ENCODE assay signal across 19 cellular contexts in the genomic region with DNA sequence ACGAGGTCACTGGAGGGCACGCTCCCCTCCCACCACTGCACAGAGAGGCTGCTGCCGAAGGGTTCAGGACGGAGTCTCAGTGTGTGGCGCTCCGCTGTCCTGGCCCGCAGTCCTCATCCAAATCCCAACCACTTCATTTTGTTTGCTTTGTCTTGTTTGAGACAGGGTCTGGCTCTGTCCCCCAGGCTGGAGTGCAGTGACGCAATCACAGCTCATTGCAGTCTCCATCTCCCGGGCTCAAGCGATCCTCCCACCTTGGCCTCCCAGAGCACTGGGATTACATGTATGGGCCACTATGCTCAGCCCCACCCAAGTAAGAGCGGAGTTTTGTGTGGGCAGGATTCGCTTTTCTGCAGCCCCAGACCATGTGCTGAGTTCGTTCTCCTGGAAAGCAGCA. TPM values are rescaled to one million over a fixed set of nuclear protein-coding genes. Genes with fewer than 3 reads are reported as not detected.
DNase-seq lines count a peak whose midpoint lies in the region; ATAC-seq, FAIRE-seq and TF ChIP-seq lines count a peak whose summit lies in the region.
"Had no signal": no experiment of that assay in that cellular context is flagged by ENCODE, and none has a peak within 500 bp of the region (broad histone marks: within the 10 kb centered on the region; RNA-seq: fewer than 3 reads in every experiment).

No MANE protein-coding gene starts in this region.

- FAIRE-seq in HepG2 (lab: Jason Lieb, UNC) = no peak
- FAIRE-seq: D721Med, G401.6, GM12892, GM18507, H54 had no signal

- H3K9ac ChIP-seq in HepG2 (ENCODE audit: insufficient read depth, low read depth, low read length) = no peak overlapping the region
- no peak overlapping the region for H3K9ac ChIP-seq in neural progenitor cell

- H3K4me1 Mint-ChIP-seq in neural progenitor cell = no peaks in the 10 kb centered on the region
- H3K4me1 Mint-ChIP-seq in CD4-positive, alpha-beta memory T cell = peaks cover 0 to 21% (median 2%) of the 10 kb centered on the region in 4 donors
- H3K4me1 Mint-ChIP-seq: GM23338 had no signal

- no peak for TF ChIP-seq CTCF in HepG2 (CRISPR knock-in tag; IDR thresholded peaks at IDR 0.05)
- TF ChIP-seq CTCF in right lobe of liver (IDR thresholded peaks at IDR 0.05) = no peak
- TF ChIP-seq CTCF in PC-9 (conservative IDR thresholded peaks at IDR 0.05) = no peak
- no peak for TF ChIP-seq CTCF in neural progenitor cell (IDR thresholded peaks at IDR 0.05)

- H3K9me2 ChIP-seq in PC-9 (ENCODE audit: insufficient read depth) = no peaks in the 10 kb centered on the region

- no peak for DNase-seq in HepG2 (ENCODE audit: low spot score)
- DNase-seq in right lobe of liver = no peak
- DNase-seq in PC-9 = no peak
- DNase-seq in neural progenitor cell (ENCODE audit: low spot score) = no peak
- no peak for DNase-seq in aorta
- no peak for DNase-seq in CD4-positive, alpha-beta memory T cell
- DNase-seq: BE2C; C1 segment of cervical spinal cord; Caco-2; CD4-positive, CD25-positive, alpha-beta regulatory T cell; HCEC 1CT; KBM-7 had no signal

- H3K27me3 ChIP-seq in HepG2 (ENCODE audit: control insufficient read depth in 1 of 2, insufficient read depth in 2 of 2, low read length in 2 of 2) (no peaks in the 10 kb centered on the region), right lobe of liver (no peaks in the 10 kb centered on the region), PC-9 (ENCODE audit: insufficient read depth, low read depth) (no peaks in the 10 kb centered on the region), neural progenitor cell (no peaks in the 10 kb centered on the region), aorta (ENCODE audit: control insufficient read depth in 1 of 2, insufficient read depth in 2 of 2, low read length in 1 of 2) (no peaks in the 10 kb centered on the region)
- H3K27me3 ChIP-seq in CD4-positive, alpha-beta memory T cell (ENCODE audit: insufficient read depth, low read length) = no peaks in the 10 kb centered on the region
- H3K27me3 ChIP-seq: BE2C had no signal

- ATAC-seq in HepG2 (no peak), right lobe of liver (no peak), aorta (ENCODE audit: low FRiP score) (no peak)

- H3K27ac ChIP-seq in HepG2 (ENCODE audit: extremely low read length, insufficient read depth, low read length) = no peak overlapping the region
- no peak overlapping the region for H3K27ac ChIP-seq in right lobe of liver
- H3K27ac ChIP-seq in PC-9 = no peak overlapping the region
- no peak overlapping the region for H3K27ac ChIP-seq in neural progenitor cell
- H3K27ac ChIP-seq in aorta (ENCODE audit: low read depth in 1 of 2, low read length in 2 of 2) = no peak overlapping the region
- no peak overlapping the region for H3K27ac ChIP-seq in CD4-positive, alpha-beta memory T cell (ENCODE audit: low read depth, low read length)

- CTCF ChIA-PET in HepG2 (lab: Yijun Ruan, JAX; ENCODE audit: low intra/inter-chr PET ratio, low total read pairs) = no interaction called here
- CTCF ChIA-PET in PC-9 (lab: Charles Lee) = no interaction called here
- CTCF ChIA-PET in CD4-positive, alpha-beta memory T cell (lab: Charles Lee; ENCODE audit: partially characterized antibody) = interaction anchor here (0.8 kb wide), 1 partner anchor 22 kb away, joined by 3 read pairs; no protein-coding TSS in a partner anchor

- H3K4me3 ChIP-seq in HepG2 (replicated peaks in 1 of 3; ENCODE audit: insufficient read depth in 1 of 3, low read depth in 2 of 3, low read length in 3 of 3) = no peak overlapping the region
- no peak overlapping the region for H3K4me3 ChIP-seq in right lobe of liver
- H3K4me3 ChIP-seq in PC-9 = no peak overlapping the region
- no peak overlapping the region for H3K4me3 ChIP-seq in neural progenitor cell
- no peak overlapping the region for H3K4me3 ChIP-seq in aorta (ENCODE audit: low read length in 2 of 2)
- H3K4me3 ChIP-seq in CD4-positive, alpha-beta memory T cell (ENCODE audit: low read length in 2 of 2) = no peak overlapping the region
- H3K4me3 ChIP-seq: GM23338 had no signal

- BruUV-seq in HepG2 (replicated peaks; lab: Mats Ljungman, UMichigan) = no TSS peak
- BruUV-seq in PC-9 (replicated peaks; lab: Mats Ljungman, UMichigan) = TSS peak; percentile 9

- no peak overlapping the region for H3K4me2 ChIP-seq in HepG2 (ENCODE audit: low read depth, low read length)
- H3K4me2 ChIP-seq in PC-9 = no peak overlapping the region
- H3K4me2 ChIP-seq in neural progenitor cell = no peak overlapping the region
- H3K4me2 ChIP-seq: GM23338 had no signal

- H2AFZ ChIP-seq in HepG2 (ENCODE audit: low read length) (no peak overlapping the region), PC-9 (no peak overlapping the region), neural progenitor cell (replicated peaks) (no peak overlapping the region)
- H2AFZ ChIP-seq: GM23338 had no signal

- H3F3A ChIP-seq in PC-9 (ENCODE audit: insufficient read depth, low read depth) = no peaks in the 10 kb centered on the region; the same call in 1 of the 2 replicates
- no peaks in the 10 kb centered on the region for H3F3A ChIP-seq in neural progenitor cell (ENCODE audit: low read depth)

- H3K79me2 ChIP-seq in HepG2 (ENCODE audit: insufficient read depth, low read length) = no peaks in the 10 kb centered on the region
- H3K79me2 ChIP-seq in PC-9 (ENCODE audit: low read depth) = no peaks in the 10 kb centered on the region
- peaks cover 14% of the 10 kb centered on the region for H3K79me2 ChIP-seq in neural progenitor cell (ENCODE audit: low read depth)

- H3K36me3 Mint-ChIP-seq in neural progenitor cell = peaks cover 4% of the 10 kb centered on the region
- H3K36me3 Mint-ChIP-seq in CD4-positive, alpha-beta memory T cell = peaks cover 11 to 36% of the 10 kb centered on the region in 2 donors

- intact Hi-C loops in HepG2 (cut with micrococcal nuclease; ENCODE audit: unreplicated experiment) (no loop called here), right lobe of liver (cut with DNase I) (no loop called here), PC-9 (cut with micrococcal nuclease; ENCODE audit: unreplicated experiment) (no loop called here), aorta (cut with DNase I) (no loop called here)
- intact Hi-C loops in CD4-positive, alpha-beta memory T cell (cut with micrococcal nuclease) = no loop called here

- H4K20me1 ChIP-seq in HepG2 (ENCODE audit: insufficient read depth, low read length) (no peaks in the 10 kb centered on the region), PC-9 (ENCODE audit: insufficient read depth) (0 out of 2 replicates have a peak, but pooled peaks cover 3% of the 10 kb centered on the region), neural progenitor cell (ENCODE audit: low read depth) (peaks cover 6% of the 10 kb centered on the region)

- H3K4me1 ChIP-seq in HepG2 (ENCODE audit: insufficient read depth, low read length) (no peaks in the 10 kb centered on the region), right lobe of liver (no peaks in the 10 kb centered on the region), PC-9 (replicated peaks; ENCODE audit: insufficient read depth) (no peaks in the 10 kb centered on the region), neural progenitor cell (no peaks in the 10 kb centered on the region), aorta (ENCODE audit: control insufficient read depth in 1 of 2, insufficient read depth in 2 of 2, low read length in 2 of 2) (no peaks in the 10 kb centered on the region)
- no peaks in the 10 kb centered on the region for H3K4me1 ChIP-seq in CD4-positive, alpha-beta memory T cell (ENCODE audit: insufficient read depth, low read length)
- H3K4me1 ChIP-seq: BE2C, Caco-2 had no signal

- in situ Hi-C loops in HepG2 (cut with HindIII; ENCODE audit: extremely low pct_ligation_motif_present, low pct_unique_long_range_greater_than_20kb) = no loop called here

- no peak overlapping the region for H3K4me3 Mint-ChIP-seq in neural progenitor cell
- no peak overlapping the region for H3K4me3 Mint-ChIP-seq in CD4-positive, alpha-beta memory T cell
- H3K4me3 Mint-ChIP-seq: GM23338 had no signal

- H3K27me3 Mint-ChIP-seq in neural progenitor cell (ENCODE audit: insufficient read depth, low read depth) = peaks cover 6% of the 10 kb centered on the region
- no peaks in the 10 kb centered on the region for H3K27me3 Mint-ChIP-seq in CD4-positive, alpha-beta memory T cell
- H3K27me3 Mint-ChIP-seq: CD4-positive, CD25-positive, alpha-beta regulatory T cell had no signal

- H3K9me3 Mint-ChIP-seq in neural progenitor cell = no peaks in the 10 kb centered on the region
- peaks cover 0 to 2% (median 0%) of the 10 kb centered on the region in 8 donors for H3K9me3 Mint-ChIP-seq in CD4-positive, alpha-beta memory T cell
- H3K9me3 Mint-ChIP-seq: GM23338 had no signal

- H3K36me3 ChIP-seq in HepG2 (replicated peaks in 1 of 2; ENCODE audit: control insufficient read depth in 1 of 2, insufficient read depth in 2 of 2, low read length in 2 of 2) = peaks cover 10 to 11% of the 10 kb centered on the region in 2 experiments; a peak in 4 of 5 replicates
- H3K36me3 ChIP-seq in right lobe of liver = peaks cover 0 to 33% (median 5%) of the 10 kb centered on the region in 4 donors
- H3K36me3 ChIP-seq in PC-9 (ENCODE audit: low read depth) = no peaks in the 10 kb centered on the region
- H3K36me3 ChIP-seq in neural progenitor cell = no peaks in the 10 kb centered on the region
- no peaks in the 10 kb centered on the region for H3K36me3 ChIP-seq in aorta (ENCODE audit: control insufficient read depth in 1 of 2, insufficient read depth in 2 of 2, low read length in 1 of 2)
- H3K36me3 ChIP-seq in CD4-positive, alpha-beta memory T cell (ENCODE audit: insufficient read depth, low read length) = peaks cover 35% of the 10 kb centered on the region

- no peaks in the 10 kb centered on the region for H3K9me3 ChIP-seq in HepG2 (ENCODE audit: low read length)
- H3K9me3 ChIP-seq in right lobe of liver = no peaks in the 10 kb centered on the region
- no peaks in the 10 kb centered on the region for H3K9me3 ChIP-seq in PC-9 (ENCODE audit: insufficient read depth, low read depth)
- H3K9me3 ChIP-seq in neural progenitor cell (ENCODE audit: low read depth) = no peaks in the 10 kb centered on the region
- H3K9me3 ChIP-seq in aorta (ENCODE audit: control insufficient read depth, low read length) = no peaks in the 10 kb centered on the region
- no peaks in the 10 kb centered on the region for H3K9me3 ChIP-seq in CD4-positive, alpha-beta memory T cell (ENCODE audit: control insufficient read depth in 1 of 2, low read length in 2 of 2)
- H3K9me3 ChIP-seq: BE2C, Caco-2 had no signal

- H3K27ac Mint-ChIP-seq in neural progenitor cell = peak overlapping the region; percentile 21
- H3K27ac Mint-ChIP-seq in CD4-positive, alpha-beta memory T cell = no peak overlapping the region
- H3K27ac Mint-ChIP-seq: CD4-positive, CD25-positive, alpha-beta regulatory T cell; GM23338 had no signal

- no peak for TF ChIP-seq POLR2A in HepG2 (IDR thresholded peaks at IDR 0.05; ENCODE audit: insufficient read depth in 1 of 2, low read depth in 2 of 2, low read length in 2 of 2)
- TF ChIP-seq POLR2A in right lobe of liver (IDR thresholded peaks at IDR 0.05) = no peak

- no peak for TF ChIP-seq EP300 in HepG2 (IDR thresholded peaks at IDR 0.05; ENCODE audit: low read depth in 2 of 2, low read length in 2 of 2)
- no peak for TF ChIP-seq EP300 in HepG2 (CRISPR knock-in tag; IDR thresholded peaks at IDR 0.05; ENCODE audit: borderline replicate concordance)

- 95% methylated on average over 10 of the region's 13 CpGs for WGBS in HepG2 (ENCODE audit: low lambda C conversion rate)
- WGBS in right lobe of liver (ENCODE audit: insufficient coverage, low coverage, low lambda C conversion rate, missing lambda C conversion rate) = no CpG with 5 or more reads among the region's 13 CpGs
- 91 to 94% methylated on average over 13 of the region's 13 CpGs for WGBS in aorta, 2 donors

- POLR2A ChIA-PET in HepG2 (lab: Yijun Ruan, JAX) (interaction anchor here (0.6 kb wide), 1 partner anchor 210 kb away, joined by 3 read pairs; the partner anchor contains the start of genes CRAMP1 and IFT140), PC-9 (lab: Charles Lee; ENCODE audit: unreplicated experiment) (no interaction called here)
- POLR2A ChIA-PET in CD4-positive, alpha-beta memory T cell (lab: Charles Lee; ENCODE audit: partially characterized antibody) = no interaction called here

- TF ChIP-seq RAD21 in HepG2 (CRISPR knock-in tag; IDR thresholded peaks at IDR 0.05) = no peak

RNA-seq across cellular contexts. Expression of gene UNKL, which starts 12.7 kb away (rescaled TPM):
- total RNA-seq in HepG2 (2016; rRNA removed; fragmentation: Illumina TruSeq; extraction: Trizol) = 11.0 and 17.6 TPM in 2 replicates
- 5.5 and 6.6 TPM in 2 replicates for total RNA-seq in HepG2 (2016; cell fraction: cytosol; rRNA removed; fragmentation: Illumina TruSeq; extraction: Trizol; ENCODE audit: low read depth)
- total RNA-seq in HepG2 (2016; cell fraction: insoluble cytoplasmic fraction; rRNA removed; fragmentation: Illumina TruSeq; extraction: Trizol) = 10.1 and 16.6 TPM in 2 replicates
- total RNA-seq in HepG2 (2016; cell fraction: membrane; rRNA removed; fragmentation: Illumina TruSeq; extraction: Trizol) = 9.9 and 10.4 TPM in 2 replicates
- 12.2 and 16.5 TPM in 2 replicates for total RNA-seq in HepG2 (2016; cell fraction: nucleus; rRNA removed; fragmentation: Illumina TruSeq; extraction: Trizol)
- polyA plus RNA-seq in HepG2 (2011; rRNA removed) = 10.4 and 13.4 TPM in 2 replicates
- polyA plus RNA-seq in HepG2 (2011; cell fraction: cytosol; rRNA removed) = 3.3 and 4.7 TPM in 2 replicates
- 75.3 and 105 TPM in 2 replicates for polyA plus RNA-seq in HepG2 (2011; cell fraction: nucleus; rRNA removed)
- polyA plus RNA-seq in HepG2 (2012) = 7.2 and 11.6 TPM in 2 replicates
- polyA plus RNA-seq in HepG2 (2016; cell fraction: cytosol; fragmentation: Illumina TruSeq; extraction: Trizol; ENCODE audit: low read depth) = 2.4 and 4.0 TPM in 2 replicates
- polyA plus RNA-seq in HepG2 (2016; cell fraction: insoluble cytoplasmic fraction; fragmentation: Illumina TruSeq; extraction: Trizol; ENCODE audit: low read depth) = 11.7 and 13.2 TPM in 2 replicates
- polyA plus RNA-seq in HepG2 (2016; cell fraction: membrane; fragmentation: Illumina TruSeq; extraction: Trizol; ENCODE audit: low read depth) = 4.2 and 6.8 TPM in 2 replicates
- polyA plus RNA-seq in HepG2 (2016; cell fraction: nucleus; fragmentation: Illumina TruSeq; extraction: Trizol; ENCODE audit: insufficient read depth, low read depth) = 48.5 and 55.0 TPM in 2 replicates
- polyA minus RNA-seq in HepG2 (2011; rRNA and poly(A)+ RNA removed; ENCODE audit: low replicate concordance) = 14.8 and 18.0 TPM in 2 replicates
- 7.9 and 12.6 TPM in 2 replicates for polyA minus RNA-seq in HepG2 (2011; cell fraction: cytosol; rRNA and poly(A)+ RNA removed)
- 9.3 and 22.1 TPM in 2 replicates for polyA minus RNA-seq in HepG2 (2011; cell fraction: nucleus; rRNA and poly(A)+ RNA removed)
- total RNA-seq in right lobe of liver = 10 to 100 TPM in 4 of 6 experiments, 1 to 10 TPM in 2; 9.0 to 14.2 (median 12.0) TPM
- 111 and 112 TPM in 2 replicates for total RNA-seq in PC-9 (2021)
- total RNA-seq in neural progenitor cell (ENCODE audit: low replicate concordance) = 6.1 and 25.4 TPM in 2 replicates
- 10 to 100 TPM; 21.2 to 34.6 TPM for total RNA-seq in aorta
- polyA plus RNA-seq in aorta = 10 to 100 TPM in 1 of 2 donors, 1 to 10 TPM in 1; 8.8 to 23.9 TPM
- 100 to 1,000 TPM; 110 to 122 TPM for total RNA-seq in CD4-positive, alpha-beta memory T cell
- 1 to 10 TPM; 1.3 to 9.1 TPM for polyA plus RNA-seq in CD4-positive, alpha-beta memory T cell

RNA-seq across cellular contexts. Expression of gene UQCC4, which starts 18.8 kb away (rescaled TPM):
- 29.6 and 29.9 TPM in 2 replicates for total RNA-seq in HepG2 (2016; rRNA removed; fragmentation: Illumina TruSeq; extraction: Trizol)
- 22.0 and 23.6 TPM in 2 replicates for total RNA-seq in HepG2 (2016; cell fraction: cytosol; rRNA removed; fragmentation: Illumina TruSeq; extraction: Trizol; ENCODE audit: low read depth)
- total RNA-seq in HepG2 (2016; cell fraction: insoluble cytoplasmic fraction; rRNA removed; fragmentation: Illumina TruSeq; extraction: Trizol) = 27.3 and 30.2 TPM in 2 replicates
- total RNA-seq in HepG2 (2016; cell fraction: membrane; rRNA removed; fragmentation: Illumina TruSeq; extraction: Trizol) = 24.5 and 33.2 TPM in 2 replicates
- total RNA-seq in HepG2 (2016; cell fraction: nucleus; rRNA removed; fragmentation: Illumina TruSeq; extraction: Trizol) = 11.7 and 14.7 TPM in 2 replicates
- 17.6 and 19.2 TPM in 2 replicates for polyA plus RNA-seq in HepG2 (2011; rRNA removed)
- polyA plus RNA-seq in HepG2 (2011; cell fraction: cytosol; rRNA removed) = 21.5 and 24.4 TPM in 2 replicates
- polyA plus RNA-seq in HepG2 (2011; cell fraction: nucleus; rRNA removed) = 9.1 and 10.9 TPM in 2 replicates
- polyA plus RNA-seq in HepG2 (2012) = 8.9 and 10.5 TPM in 2 replicates
- polyA plus RNA-seq in HepG2 (2016; cell fraction: cytosol; fragmentation: Illumina TruSeq; extraction: Trizol; ENCODE audit: low read depth) = 13.9 and 22.1 TPM in 2 replicates
- polyA plus RNA-seq in HepG2 (2016; cell fraction: insoluble cytoplasmic fraction; fragmentation: Illumina TruSeq; extraction: Trizol; ENCODE audit: low read depth) = 19.8 and 20.7 TPM in 2 replicates
- 17.4 and 20.9 TPM in 2 replicates for polyA plus RNA-seq in HepG2 (2016; cell fraction: membrane; fragmentation: Illumina TruSeq; extraction: Trizol; ENCODE audit: low read depth)
- 20.4 and 23.0 TPM in 2 replicates for polyA plus RNA-seq in HepG2 (2016; cell fraction: nucleus; fragmentation: Illumina TruSeq; extraction: Trizol; ENCODE audit: insufficient read depth, low read depth)
- 10.9 and 14.0 TPM in 2 replicates for polyA minus RNA-seq in HepG2 (2011; rRNA and poly(A)+ RNA removed; ENCODE audit: low replicate concordance)
- 5.3 and 5.4 TPM in 2 replicates for polyA minus RNA-seq in HepG2 (2011; cell fraction: cytosol; rRNA and poly(A)+ RNA removed)
- 6.5 and 7.5 TPM in 2 replicates for polyA minus RNA-seq in HepG2 (2011; cell fraction: nucleus; rRNA and poly(A)+ RNA removed)
- total RNA-seq in right lobe of liver = 10 to 100 TPM in 1 of 6 experiments, 1 to 10 TPM in 5; 5.6 to 11.5 (median 6.0) TPM
- 21.7 and 27.5 TPM in 2 replicates for total RNA-seq in PC-9 (2021)
- total RNA-seq in neural progenitor cell (ENCODE audit: low replicate concordance) = 4.6 and 13.2 TPM in 2 replicates
- total RNA-seq in aorta = 1 to 10 TPM; 5.7 to 8.3 TPM
- polyA plus RNA-seq in aorta = 10 to 100 TPM; 13.3 to 20.0 TPM
- total RNA-seq in CD4-positive, alpha-beta memory T cell = 1 to 10 TPM; 7.8 to 9.2 TPM
- polyA plus RNA-seq in CD4-positive, alpha-beta memory T cell = 10 to 100 TPM; 33.2 to 44.1 TPM

RNA-seq across cellular contexts. Expression of gene PERCC1, which starts 29.1 kb away (rescaled TPM):
- total RNA-seq in HepG2 (2016; rRNA removed; fragmentation: Illumina TruSeq; extraction: Trizol) (0.15 TPM in 1 of 2 replicates, not detected in the other), right lobe of liver (not detected), PC-9 (2021) (not detected in 2 replicates), neural progenitor cell (ENCODE audit: low replicate concordance) (1.1 TPM in 1 of 2 replicates, not detected in the other), aorta (not detected)
- not detected in 2 replicates for total RNA-seq in HepG2 (2016; cell fraction: cytosol; rRNA removed; fragmentation: Illumina TruSeq; extraction: Trizol; ENCODE audit: low read depth)
- 0.13 TPM in 1 of 2 replicates, not detected in the other for total RNA-seq in HepG2 (2016; cell fraction: insoluble cytoplasmic fraction; rRNA removed; fragmentation: Illumina TruSeq; extraction: Trizol)
- total RNA-seq in HepG2 (2016; cell fraction: membrane; rRNA removed; fragmentation: Illumina TruSeq; extraction: Trizol) = not detected in 2 replicates
- total RNA-seq in HepG2 (2016; cell fraction: nucleus; rRNA removed; fragmentation: Illumina TruSeq; extraction: Trizol) = not detected in 2 replicates
- polyA plus RNA-seq in HepG2 (2011; rRNA removed) (not detected in 2 replicates), aorta (not detected)
- polyA plus RNA-seq in HepG2 (2011; cell fraction: cytosol; rRNA removed) = not detected in 2 replicates
- not detected in 2 replicates for polyA plus RNA-seq in HepG2 (2011; cell fraction: nucleus; rRNA removed)
- polyA plus RNA-seq in HepG2 (2012) = not detected in 2 replicates
- not detected in 2 replicates for polyA plus RNA-seq in HepG2 (2016; cell fraction: cytosol; fragmentation: Illumina TruSeq; extraction: Trizol; ENCODE audit: low read depth)
- polyA plus RNA-seq in HepG2 (2016; cell fraction: insoluble cytoplasmic fraction; fragmentation: Illumina TruSeq; extraction: Trizol; ENCODE audit: low read depth) = not detected in 2 replicates
- polyA plus RNA-seq in HepG2 (2016; cell fraction: membrane; fragmentation: Illumina TruSeq; extraction: Trizol; ENCODE audit: low read depth) = not detected in 2 replicates
- not detected in 2 replicates for polyA plus RNA-seq in HepG2 (2016; cell fraction: nucleus; fragmentation: Illumina TruSeq; extraction: Trizol; ENCODE audit: insufficient read depth, low read depth)
- not detected in 2 replicates for polyA minus RNA-seq in HepG2 (2011; rRNA and poly(A)+ RNA removed; ENCODE audit: low replicate concordance)
- polyA minus RNA-seq in HepG2 (2011; cell fraction: cytosol; rRNA and poly(A)+ RNA removed) = not detected in 2 replicates
- not detected in 2 replicates for polyA minus RNA-seq in HepG2 (2011; cell fraction: nucleus; rRNA and poly(A)+ RNA removed)
- under 1 TPM; 0.49 to 0.50 TPM for total RNA-seq in CD4-positive, alpha-beta memory T cell
- polyA plus RNA-seq in CD4-positive, alpha-beta memory T cell = not detected
- total RNA-seq: A172; CD4-positive, CD25-positive, alpha-beta regulatory T cell; GM23338 had no signal
- polyA plus RNA-seq: CD4-positive, CD25-positive, alpha-beta regulatory T cell; GM23338 had no signal

RNA-seq across cellular contexts. Expression of gene CCDC154, which starts 42.6 kb away (rescaled TPM):
- total RNA-seq in HepG2 (2016; rRNA removed; fragmentation: Illumina TruSeq; extraction: Trizol) (1.5 and 1.8 TPM in 2 replicates), right lobe of liver (1 to 10 TPM in 2 of 6 experiments, under 1 TPM in 3, not detected in 1; 0.25 to 1.7 (median 0.79) TPM), PC-9 (2021) (2.4 and 2.8 TPM in 2 replicates), neural progenitor cell (ENCODE audit: low replicate concordance) (0.28 TPM in 1 of 2 replicates, not detected in the other), aorta (1 to 10 TPM; 1.8 to 2.0 TPM)
- total RNA-seq in HepG2 (2016; cell fraction: cytosol; rRNA removed; fragmentation: Illumina TruSeq; extraction: Trizol; ENCODE audit: low read depth) = 0.61 and 0.79 TPM in 2 replicates
- total RNA-seq in HepG2 (2016; cell fraction: insoluble cytoplasmic fraction; rRNA removed; fragmentation: Illumina TruSeq; extraction: Trizol) = 1.4 and 1.7 TPM in 2 replicates
- 0.83 and 1.1 TPM in 2 replicates for total RNA-seq in HepG2 (2016; cell fraction: membrane; rRNA removed; fragmentation: Illumina TruSeq; extraction: Trizol)
- 0.31 TPM in 1 of 2 replicates, not detected in the other for total RNA-seq in HepG2 (2016; cell fraction: nucleus; rRNA removed; fragmentation: Illumina TruSeq; extraction: Trizol)
- polyA plus RNA-seq in HepG2 (2011; rRNA removed) (0.84 and 0.92 TPM in 2 replicates), aorta (1 to 10 TPM; 3.8 to 9.6 TPM)
- 0.24 and 0.56 TPM in 2 replicates for polyA plus RNA-seq in HepG2 (2011; cell fraction: cytosol; rRNA removed)
- 2.1 and 2.4 TPM in 2 replicates for polyA plus RNA-seq in HepG2 (2011; cell fraction: nucleus; rRNA removed)
- polyA plus RNA-seq in HepG2 (2012) = 0.48 and 1.2 TPM in 2 replicates
- polyA plus RNA-seq in HepG2 (2016; cell fraction: cytosol; fragmentation: Illumina TruSeq; extraction: Trizol; ENCODE audit: low read depth) = 0.92 and 1.0 TPM in 2 replicates
- polyA plus RNA-seq in HepG2 (2016; cell fraction: insoluble cytoplasmic fraction; fragmentation: Illumina TruSeq; extraction: Trizol; ENCODE audit: low read depth) = 0.65 and 1.6 TPM in 2 replicates
- 0.45 and 0.71 TPM in 2 replicates for polyA plus RNA-seq in HepG2 (2016; cell fraction: membrane; fragmentation: Illumina TruSeq; extraction: Trizol; ENCODE audit: low read depth)
- polyA plus RNA-seq in HepG2 (2016; cell fraction: nucleus; fragmentation: Illumina TruSeq; extraction: Trizol; ENCODE audit: insufficient read depth, low read depth) = 2.3 and 3.5 TPM in 2 replicates
- polyA minus RNA-seq in HepG2 (2011; rRNA and poly(A)+ RNA removed; ENCODE audit: low replicate concordance) = not detected in 2 replicates
- not detected in 2 replicates for polyA minus RNA-seq in HepG2 (2011; cell fraction: cytosol; rRNA and poly(A)+ RNA removed)
- 0.12 and 0.26 TPM in 2 replicates for polyA minus RNA-seq in HepG2 (2011; cell fraction: nucleus; rRNA and poly(A)+ RNA removed)
- 10 to 100 TPM; 12.1 to 14.7 TPM for total RNA-seq in CD4-positive, alpha-beta memory T cell
- under 1 TPM in 1 of 2 donors, not detected in 1; 0.13 TPM for polyA plus RNA-seq in CD4-positive, alpha-beta memory T cell
- total RNA-seq: GM23338 had no signal
- polyA plus RNA-seq: CD4-positive, CD25-positive, alpha-beta regulatory T cell had no signal

RNA-seq across cellular contexts. Expression of gene GNPTG, which starts 50.0 kb away (rescaled TPM):
- total RNA-seq in HepG2 (2016; rRNA removed; fragmentation: Illumina TruSeq; extraction: Trizol) = 8.8 and 22.7 TPM in 2 replicates
- 8.5 and 9.4 TPM in 2 replicates for total RNA-seq in HepG2 (2016; cell fraction: cytosol; rRNA removed; fragmentation: Illumina TruSeq; extraction: Trizol; ENCODE audit: low read depth)
- 7.2 and 22.9 TPM in 2 replicates for total RNA-seq in HepG2 (2016; cell fraction: insoluble cytoplasmic fraction; rRNA removed; fragmentation: Illumina TruSeq; extraction: Trizol)
- 11.3 and 14.3 TPM in 2 replicates for total RNA-seq in HepG2 (2016; cell fraction: membrane; rRNA removed; fragmentation: Illumina TruSeq; extraction: Trizol)
- total RNA-seq in HepG2 (2016; cell fraction: nucleus; rRNA removed; fragmentation: Illumina TruSeq; extraction: Trizol) = 18.3 and 21.7 TPM in 2 replicates
- 71.1 and 79.9 TPM in 2 replicates for polyA plus RNA-seq in HepG2 (2011; rRNA removed)
- polyA plus RNA-seq in HepG2 (2011; cell fraction: cytosol; rRNA removed) = 54.7 and 81.5 TPM in 2 replicates
- 96.1 and 122 TPM in 2 replicates for polyA plus RNA-seq in HepG2 (2011; cell fraction: nucleus; rRNA removed)
- 23.4 and 23.5 TPM in 2 replicates for polyA plus RNA-seq in HepG2 (2012)
- polyA plus RNA-seq in HepG2 (2016; cell fraction: cytosol; fragmentation: Illumina TruSeq; extraction: Trizol; ENCODE audit: low read depth) = 15.1 and 18.1 TPM in 2 replicates
- 15.0 and 19.6 TPM in 2 replicates for polyA plus RNA-seq in HepG2 (2016; cell fraction: insoluble cytoplasmic fraction; fragmentation: Illumina TruSeq; extraction: Trizol; ENCODE audit: low read depth)
- 15.9 and 17.7 TPM in 2 replicates for polyA plus RNA-seq in HepG2 (2016; cell fraction: membrane; fragmentation: Illumina TruSeq; extraction: Trizol; ENCODE audit: low read depth)
- polyA plus RNA-seq in HepG2 (2016; cell fraction: nucleus; fragmentation: Illumina TruSeq; extraction: Trizol; ENCODE audit: insufficient read depth, low read depth) = 81.4 and 87.5 TPM in 2 replicates
- 35.8 and 59.3 TPM in 2 replicates for polyA minus RNA-seq in HepG2 (2011; rRNA and poly(A)+ RNA removed; ENCODE audit: low replicate concordance)
- 14.2 and 19.1 TPM in 2 replicates for polyA minus RNA-seq in HepG2 (2011; cell fraction: cytosol; rRNA and poly(A)+ RNA removed)
- polyA minus RNA-seq in HepG2 (2011; cell fraction: nucleus; rRNA and poly(A)+ RNA removed) = 7.6 and 15.6 TPM in 2 replicates
- total RNA-seq in right lobe of liver = 10 to 100 TPM; 44.3 to 72.8 (median 63.0) TPM
- 40.6 and 50.7 TPM in 2 replicates for total RNA-seq in PC-9 (2021)
- 11.8 and 22.7 TPM in 2 replicates for total RNA-seq in neural progenitor cell (ENCODE audit: low replicate concordance)
- total RNA-seq in aorta = 10 to 100 TPM; 45.3 to 55.1 TPM
- 10 to 100 TPM; 33.7 to 74.1 TPM for polyA plus RNA-seq in aorta
- total RNA-seq in CD4-positive, alpha-beta memory T cell = 10 to 100 TPM; 58.7 to 61.5 TPM
- polyA plus RNA-seq in CD4-positive, alpha-beta memory T cell = 10 to 100 TPM; 51.8 to 53.7 TPM
